11 cellular contexts compared by ENCODE assay signal in the genomic region with DNA sequence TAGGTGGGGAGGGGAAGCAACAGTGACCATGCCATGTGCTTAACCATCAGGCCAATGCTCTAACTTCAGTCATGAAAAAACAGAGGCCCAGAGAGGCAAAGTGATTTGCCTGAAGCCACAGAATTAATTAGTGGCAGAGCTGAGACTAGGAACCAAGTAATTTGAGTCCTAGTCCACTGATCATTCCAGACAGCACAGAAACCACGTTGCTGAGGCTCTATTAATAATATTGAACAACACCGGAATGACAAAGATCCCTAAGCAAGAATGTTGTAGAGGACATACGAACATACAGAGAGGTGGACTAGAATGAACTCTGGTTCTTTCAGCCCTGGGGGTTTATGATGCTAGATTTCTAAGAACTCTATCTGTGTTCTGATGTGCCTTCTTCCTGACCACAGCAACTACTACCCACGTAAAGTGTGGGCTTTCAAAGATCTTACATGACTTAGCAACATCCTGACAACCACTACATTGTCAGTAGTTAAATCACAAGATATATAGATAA.
DNase-seq lines count a peak whose midpoint lies in the region; ATAC-seq and TF ChIP-seq lines count a peak whose summit lies in the region.
"Had no signal": no experiment of that assay in that cellular context is flagged by ENCODE, and none has a peak within 500 bp of the region (broad histone marks: within the 10 kb centered on the region; RNA-seq: fewer than 3 reads in every experiment).

No MANE protein-coding gene starts in this region.

- peaks cover 26% of the 10 kb centered on the region for H3K4me1 ChIP-seq in Karpas-422 (ENCODE audit: low read length)
- peaks cover 0 to under 1% of the 10 kb centered on the region in 2 donors for H3K4me1 ChIP-seq in uterus

- peak overlapping the region; percentile 12; the same call in 1 of the 2 replicates for H3K9ac ChIP-seq in Karpas-422 (ENCODE audit: low read length)

- no peaks in the 10 kb centered on the region for H3K4me1 Mint-ChIP-seq in chondrocyte (ENCODE audit: low read depth)

- no peaks in the 10 kb centered on the region for H3K9me2 ChIP-seq in Karpas-422 (replicated peaks; ENCODE audit: insufficient read depth, low read length)

- H2AFZ ChIP-seq in Karpas-422 (ENCODE audit: low read length), result 0 out of 2 replicates have a peak overlapping the region, but pooled peaks have one; percentile 50

- H3K4me3 Mint-ChIP-seq in chondrocyte (ENCODE audit: unreplicated experiment), result no peak overlapping the region
- H3K4me3 Mint-ChIP-seq: stimulated activated naive CD8-positive, alpha-beta T cell treated with anti-CD3 and anti-CD28 coated beads, Interleukin-15, Interleukin-2, amounts not matched to agents 100 ng/mL and 50 ng/mL, for 24 hours had no signal

- H3K27ac ChIP-seq in Karpas-422 (ENCODE audit: low read length) (no peak overlapping the region), caudate nucleus (ENCODE audit: low read depth, low read length) (peak overlapping the region; percentile 8), uterus (no peak overlapping the region)

- DNase-seq in GF-D8 (lab: John Stamatoyannopoulos, UW) (peak; percentile 38), Karpas-422 (peak; percentile 61), caudate nucleus (lab: John Stamatoyannopoulos, UW) (no peak), AG08395 (ENCODE audit: low spot score) (no peak), chondrocyte (ENCODE audit: low spot score) (no peak), uterus (no peak), RPMI8226 (no peak)
- DNase-seq: C1 segment of cervical spinal cord, nucleus accumbens had no signal

- no peaks in the 10 kb centered on the region for H3K27me3 ChIP-seq in Karpas-422 (ENCODE audit: low read length)
- no peaks in the 10 kb centered on the region for H3K27me3 ChIP-seq in uterus

- H3K9me3 Mint-ChIP-seq in chondrocyte (ENCODE audit: low read depth), result no peaks in the 10 kb centered on the region
- H3K9me3 Mint-ChIP-seq: stimulated activated naive CD8-positive, alpha-beta T cell treated with anti-CD3 and anti-CD28 coated beads, Interleukin-15, Interleukin-2, amounts not matched to agents 100 ng/mL and 50 ng/mL, for 24 hours had no signal

- no peaks in the 10 kb centered on the region for H3K36me3 Mint-ChIP-seq in chondrocyte (ENCODE audit: low read depth)

- H3K9me3 ChIP-seq in Karpas-422 (ENCODE audit: low read length), result no peaks in the 10 kb centered on the region
- H3K9me3 ChIP-seq in uterus, result no peaks in the 10 kb centered on the region

- H3K79me2 ChIP-seq in Karpas-422 (ENCODE audit: low read length), result no peaks in the 10 kb centered on the region

- H3K4me3 ChIP-seq in Karpas-422 (ENCODE audit: low read length) (no peak overlapping the region), uterus (no peak overlapping the region)

- no peak for TF ChIP-seq POLR2A in uterus (IDR thresholded peaks at IDR 0.05)

- H3K36me3 ChIP-seq in Karpas-422 (ENCODE audit: insufficient read depth, low read length) (no peaks in the 10 kb centered on the region), uterus (no peaks in the 10 kb centered on the region)

- peak; percentile 68 for ATAC-seq in GM21390 (IDR thresholded peaks at IDR 0.05; ENCODE audit: unreplicated experiment)

- TF ChIP-seq CTCF in chondrocyte (IDR thresholded peaks at IDR 0.05), result no peak
- no peak for TF ChIP-seq CTCF in uterus (IDR thresholded peaks at IDR 0.05)

- H4K20me1 ChIP-seq in Karpas-422 (ENCODE audit: insufficient read depth, low read depth, low read length), result no peaks in the 10 kb centered on the region

- H3K4me2 ChIP-seq in Karpas-422 (ENCODE audit: low read depth, low read length, poor library complexity, severe bottlenecking), result peak overlapping the region; percentile 56

- H3K27ac Mint-ChIP-seq in chondrocyte (ENCODE audit: unreplicated experiment), result no peak overlapping the region
- H3K27ac Mint-ChIP-seq: stimulated activated naive CD8-positive, alpha-beta T cell treated with anti-CD3 and anti-CD28 coated beads, Interleukin-15, Interleukin-2, amounts not matched to agents 100 ng/mL and 50 ng/mL, for 24 hours had no signal

- intact Hi-C loops in uterus (cut with DNase I; ENCODE audit: low total_unique reads), result no loop called here

- H3K27me3 Mint-ChIP-seq in chondrocyte (ENCODE audit: low read depth), result no peaks in the 10 kb centered on the region
- H3K27me3 Mint-ChIP-seq: stimulated activated naive CD8-positive, alpha-beta T cell treated with anti-CD3 and anti-CD28 coated beads, Interleukin-15, Interleukin-2, amounts not matched to agents 100 ng/mL and 50 ng/mL, for 24 hours had no signal

Comparison
In these comparisons a context has a peak if more than half of its experiments do, and no peak if none do; other contexts are left out.
1. DNase-seq: peak in GF-D8 (single experiment) and Karpas-422 (single experiment); none in caudate nucleus (0 of 61), AG08395 (single experiment), chondrocyte (single experiment), uterus (0 of 2) and RPMI8226 (single experiment).